ENCODE assay signal across 8 cellular contexts in the genomic region with DNA sequence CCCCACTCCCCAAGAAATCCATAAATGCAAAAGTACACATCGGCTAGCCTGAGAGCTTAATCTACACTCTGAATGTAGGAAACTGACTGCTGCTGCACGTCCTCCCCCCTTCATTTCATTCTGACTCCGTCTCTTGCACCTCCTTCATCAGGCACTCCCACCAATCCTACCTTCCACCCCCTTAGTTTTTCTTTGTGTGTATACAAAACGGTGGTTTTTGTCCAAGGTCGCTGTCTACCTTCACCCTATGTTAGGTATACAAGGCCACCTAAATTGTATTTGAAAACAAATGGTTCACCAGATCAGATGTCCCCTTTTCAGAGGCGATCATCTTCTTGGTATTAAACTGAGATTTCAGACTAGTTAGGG. TPM values are rescaled to one million over a fixed set of nuclear protein-coding genes. Genes with fewer than 3 reads are reported as not detected.
DNase-seq lines count a peak whose midpoint lies in the region; ATAC-seq and TF ChIP-seq lines count a peak whose summit lies in the region.

No MANE protein-coding gene starts in this region.

- dilution Hi-C loops in mammary epithelial cell (cut with HindIII; ENCODE audit: low sequenced_read_pairs): no loop called here

- H3K4me1 ChIP-seq in mammary epithelial cell (ENCODE audit: insufficient read depth, low read length): peaks cover 44% of the 10 kb centered on the region
- H3K4me1 ChIP-seq in liver (ENCODE audit: control insufficient read depth in 4 of 4, insufficient read depth in 4 of 4, low read length in 3 of 4): peaks cover 1 to 50% (median 38%) of the 10 kb centered on the region in 4 donors
- peaks cover 0 to 66% (median 40%) of the 10 kb centered on the region in 4 donors for H3K4me1 ChIP-seq in tibial nerve

- ATAC-seq in HG02885 (IDR thresholded peaks at IDR 0.05; ENCODE audit: poor library complexity, unreplicated experiment): no peak
- ATAC-seq in GM21529 (IDR thresholded peaks at IDR 0.05; ENCODE audit: unreplicated experiment): no peak

- no TSS peak for BruUV-seq in mammary epithelial cell (replicated peaks; lab: Mats Ljungman, UMichigan)

- H3K27ac ChIP-seq in mammary epithelial cell (ENCODE audit: insufficient read depth, low read depth, low read length) (peak overlapping the region; percentile 50), liver (ENCODE audit: low read depth in 1 of 2, low read length in 2 of 2) (peak overlapping the region; percentile 92 to 97), tibial nerve (peak overlapping the region; percentile 96 to 99 (median 99))

- H3K36me3 ChIP-seq in mammary epithelial cell (ENCODE audit: insufficient read depth, low read length) (peaks cover 3% of the 10 kb centered on the region), liver (ENCODE audit: control insufficient read depth in 4 of 4, insufficient read depth in 3 of 4, low read depth in 1 of 4, low read length in 3 of 4) (peaks cover 0 to 4% (median under 1%) of the 10 kb centered on the region in 4 donors), tibial nerve (peaks cover 0 to 6% (median 4%) of the 10 kb centered on the region in 3 donors)

- H3K9ac ChIP-seq in mammary epithelial cell (ENCODE audit: insufficient read depth, low read length) (peak overlapping the region; percentile 70), liver (ENCODE audit: low read depth in 1 of 2, low read length in 2 of 2) (peak overlapping the region; percentile 44 to 49)

- WGBS in mammary epithelial cell (ENCODE audit: low coverage, missing lambda C conversion rate): 14% methylated on average over 6 of the region's 6 CpGs
- WGBS in liver: 4% methylated on average over 6 of the region's 6 CpGs
- 2 to 4% methylated on average over 6 of the region's 6 CpGs for WGBS in tibial nerve, 2 donors

- H3K9me3 ChIP-seq in mammary epithelial cell (replicated peaks; ENCODE audit: insufficient read depth, low read length): no peaks in the 10 kb centered on the region
- no peaks in the 10 kb centered on the region for H3K9me3 ChIP-seq in liver (ENCODE audit: control insufficient read depth in 4 of 4, low read length in 3 of 4)
- H3K9me3 ChIP-seq in tibial nerve: no peaks in the 10 kb centered on the region

- DNase-seq in ELR (ENCODE audit: low read depth): peak; percentile 44
- DNase-seq in NB4 (ENCODE audit: low read depth): peak; percentile 42
- DNase-seq in mammary epithelial cell: peak; percentile 10
- no peak for DNase-seq in tibial nerve (ENCODE audit: low spot score in 2 of 2)
- no peak for DNase-seq in GOT3 (lab: John Stamatoyannopoulos, UW)

- peaks cover 3% of the 10 kb centered on the region for H4K20me1 ChIP-seq in mammary epithelial cell (ENCODE audit: insufficient read depth, low read length)

- CTCF ChIA-PET in mammary epithelial cell (lab: Charles Lee; ENCODE audit: low non-redundant PET): no interaction called here

- H3K4me3 ChIP-seq in NB4 (ENCODE audit: low read depth, low read length) (peak overlapping the region; percentile 82), mammary epithelial cell (replicated peaks in 1 of 3; ENCODE audit: insufficient read depth in 1 of 3, low read depth in 2 of 3, low read length in 3 of 3) (peak overlapping the region; percentile 62 to 91 (median 71)), liver (ENCODE audit: low read depth in 1 of 3, low read length in 3 of 3) (peak overlapping the region; percentile 66 to 99 (median 84)), tibial nerve (peak overlapping the region; percentile 78 to 97 (median 94))

- peaks cover 78% of the 10 kb centered on the region for H3K79me2 ChIP-seq in mammary epithelial cell (ENCODE audit: insufficient read depth, low read length)

- intact Hi-C loops in mammary epithelial cell (cut with micrococcal nuclease): loop anchor here (1.0 kb wide), 2 partner anchors 22 to 66 kb away; no protein-coding TSS in a partner anchor

- TF ChIP-seq CTCF in NB4 (IDR thresholded peaks at IDR 0.05; ENCODE audit: low read depth, low read length): no peak
- no peak for TF ChIP-seq CTCF in mammary epithelial cell (conservative IDR thresholded peaks at IDR 0.05 in 1 of 2, IDR thresholded peaks at IDR 0.05 in 1 of 2; ENCODE audit: extremely low read depth in 1 of 2, insufficient read depth in 1 of 2, low read depth in 1 of 2, low read length in 2 of 2)
- no peak for TF ChIP-seq CTCF in liver (IDR thresholded peaks at IDR 0.05; ENCODE audit: low read depth, low read length, missing input control)
- TF ChIP-seq CTCF in tibial nerve (IDR thresholded peaks at IDR 0.05): no peak

- in situ Hi-C loops in mammary epithelial cell (cut with MboI; ENCODE audit: low sequenced_read_pairs in 2 of 2): no loop called here

- H3K4me2 ChIP-seq in mammary epithelial cell (ENCODE audit: insufficient read depth, low read depth, low read length): peak overlapping the region; percentile 80

- no peak overlapping the region for H2AFZ ChIP-seq in mammary epithelial cell (ENCODE audit: low read depth, low read length)

- no peaks in the 10 kb centered on the region for H3K27me3 ChIP-seq in mammary epithelial cell (ENCODE audit: insufficient read depth, low read length)
- H3K27me3 ChIP-seq in liver (ENCODE audit: control insufficient read depth in 4 of 4, insufficient read depth in 4 of 4, low read length in 3 of 4): no peaks in the 10 kb centered on the region
- no peaks in the 10 kb centered on the region for H3K27me3 ChIP-seq in tibial nerve

- TF ChIP-seq EP300 in tibial nerve (IDR thresholded peaks at IDR 0.05): no peak

- TF ChIP-seq RAD21 in liver (IDR thresholded peaks at IDR 0.05): no peak

- TF ChIP-seq POLR2A in NB4 (IDR thresholded peaks at IDR 0.05; ENCODE audit: extremely low read depth, insufficient read length): no peak
- TF ChIP-seq POLR2A in tibial nerve (IDR thresholded peaks at IDR 0.05): no peak

TF ChIP-seq in liver, 16 proteins besides CTCF, POLR2A, EP300 and RAD21 (continues in another document):
- TF ChIP-seq EGR1 (IDR thresholded peaks at IDR 0.05; ENCODE audit: low read depth in 2 of 2): no peak
- no peak for TF ChIP-seq NR2F2 (IDR thresholded peaks at IDR 0.05)
- no peak for TF ChIP-seq TAF1 (conservative IDR thresholded peaks at IDR 0.05)
- TF ChIP-seq YY1 (IDR thresholded peaks at IDR 0.05): no peak
- TF ChIP-seq, protein P1, sequence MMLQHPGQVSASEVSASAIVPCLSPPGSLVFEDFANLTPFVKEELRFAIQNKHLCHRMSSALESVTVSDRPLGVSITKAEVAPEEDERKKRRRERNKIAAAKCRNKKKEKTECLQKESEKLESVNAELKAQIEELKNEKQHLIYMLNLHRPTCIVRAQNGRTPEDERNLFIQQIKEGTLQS (IDR thresholded peaks at IDR 0.05): no peak
- TF ChIP-seq SP1 (IDR thresholded peaks at IDR 0.05): no peak
- no peak for TF ChIP-seq RXRA (IDR thresholded peaks at IDR 0.05)
- TF ChIP-seq, protein P2, sequence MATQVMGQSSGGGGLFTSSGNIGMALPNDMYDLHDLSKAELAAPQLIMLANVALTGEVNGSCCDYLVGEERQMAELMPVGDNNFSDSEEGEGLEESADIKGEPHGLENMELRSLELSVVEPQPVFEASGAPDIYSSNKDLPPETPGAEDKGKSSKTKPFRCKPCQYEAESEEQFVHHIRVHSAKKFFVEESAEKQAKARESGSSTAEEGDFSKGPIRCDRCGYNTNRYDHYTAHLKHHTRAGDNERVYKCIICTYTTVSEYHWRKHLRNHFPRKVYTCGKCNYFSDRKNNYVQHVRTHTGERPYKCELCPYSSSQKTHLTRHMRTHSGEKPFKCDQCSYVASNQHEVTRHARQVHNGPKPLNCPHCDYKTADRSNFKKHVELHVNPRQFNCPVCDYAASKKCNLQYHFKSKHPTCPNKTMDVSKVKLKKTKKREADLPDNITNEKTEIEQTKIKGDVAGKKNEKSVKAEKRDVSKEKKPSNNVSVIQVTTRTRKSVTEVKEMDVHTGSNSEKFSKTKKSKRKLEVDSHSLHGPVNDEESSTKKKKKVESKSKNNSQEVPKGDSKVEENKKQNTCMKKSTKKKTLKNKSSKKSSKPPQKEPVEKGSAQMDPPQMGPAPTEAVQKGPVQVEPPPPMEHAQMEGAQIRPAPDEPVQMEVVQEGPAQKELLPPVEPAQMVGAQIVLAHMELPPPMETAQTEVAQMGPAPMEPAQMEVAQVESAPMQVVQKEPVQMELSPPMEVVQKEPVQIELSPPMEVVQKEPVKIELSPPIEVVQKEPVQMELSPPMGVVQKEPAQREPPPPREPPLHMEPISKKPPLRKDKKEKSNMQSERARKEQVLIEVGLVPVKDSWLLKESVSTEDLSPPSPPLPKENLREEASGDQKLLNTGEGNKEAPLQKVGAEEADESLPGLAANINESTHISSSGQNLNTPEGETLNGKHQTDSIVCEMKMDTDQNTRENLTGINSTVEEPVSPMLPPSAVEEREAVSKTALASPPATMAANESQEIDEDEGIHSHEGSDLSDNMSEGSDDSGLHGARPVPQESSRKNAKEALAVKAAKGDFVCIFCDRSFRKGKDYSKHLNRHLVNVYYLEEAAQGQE (IDR thresholded peaks at IDR 0.05): no peak
- TF ChIP-seq JUND (IDR thresholded peaks at IDR 0.05): no peak
- TF ChIP-seq, protein P3, sequence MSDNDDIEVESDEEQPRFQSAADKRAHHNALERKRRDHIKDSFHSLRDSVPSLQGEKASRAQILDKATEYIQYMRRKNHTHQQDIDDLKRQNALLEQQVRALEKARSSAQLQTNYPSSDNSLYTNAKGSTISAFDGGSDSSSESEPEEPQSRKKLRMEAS (IDR thresholded peaks at IDR 0.05): no peak
- TF ChIP-seq, protein P4, sequence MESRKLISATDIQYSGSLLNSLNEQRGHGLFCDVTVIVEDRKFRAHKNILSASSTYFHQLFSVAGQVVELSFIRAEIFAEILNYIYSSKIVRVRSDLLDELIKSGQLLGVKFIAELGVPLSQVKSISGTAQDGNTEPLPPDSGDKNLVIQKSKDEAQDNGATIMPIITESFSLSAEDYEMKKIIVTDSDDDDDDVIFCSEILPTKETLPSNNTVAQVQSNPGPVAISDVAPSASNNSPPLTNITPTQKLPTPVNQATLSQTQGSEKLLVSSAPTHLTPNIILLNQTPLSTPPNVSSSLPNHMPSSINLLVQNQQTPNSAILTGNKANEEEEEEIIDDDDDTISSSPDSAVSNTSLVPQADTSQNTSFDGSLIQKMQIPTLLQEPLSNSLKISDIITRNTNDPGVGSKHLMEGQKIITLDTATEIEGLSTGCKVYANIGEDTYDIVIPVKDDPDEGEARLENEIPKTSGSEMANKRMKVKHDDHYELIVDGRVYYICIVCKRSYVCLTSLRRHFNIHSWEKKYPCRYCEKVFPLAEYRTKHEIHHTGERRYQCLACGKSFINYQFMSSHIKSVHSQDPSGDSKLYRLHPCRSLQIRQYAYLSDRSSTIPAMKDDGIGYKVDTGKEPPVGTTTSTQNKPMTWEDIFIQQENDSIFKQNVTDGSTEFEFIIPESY (IDR thresholded peaks at IDR 0.05): no peak
- no peak for TF ChIP-seq GABPA (IDR thresholded peaks at IDR 0.05 in 1 of 2, conservative IDR thresholded peaks at IDR 0.05 in 1 of 2)
- no peak for TF ChIP-seq FOXA2 (IDR thresholded peaks at IDR 0.05)
- no peak for TF ChIP-seq HNF4G (IDR thresholded peaks at IDR 0.05)
- no peak for TF ChIP-seq HNF4A (conservative IDR thresholded peaks at IDR 0.05)

RNA-seq across cellular contexts. Expression of a gene that starts 1.9 kb away (rescaled TPM):
- total RNA-seq in mammary epithelial cell (10 to 100 TPM; 56.5 to 74.5 TPM), liver (100 to 1,000 TPM in 1 of 2 donors, 10 to 100 TPM in 1; 54.0 to 119 TPM), tibial nerve (10 to 100 TPM; 61.5 to 78.7 (median 71.9) TPM)
- polyA plus RNA-seq in mammary epithelial cell (24.1 TPM), liver (10 to 100 TPM in 1 of 2 donors, 1 to 10 TPM in 1; 9.4 to 15.8 TPM)
- 93.5 TPM for polyA minus RNA-seq in mammary epithelial cell

Comparison
In these comparisons a context has a peak if more than half of its experiments do, and no peak if none do; other contexts are left out.
1. DNase-seq: peak in ELR (single experiment), NB4 (single experiment) and mammary epithelial cell (single experiment); none in tibial nerve (0 of 2) and GOT3 (single experiment).
2. Peak in every context shown above with its lines, with median percentiles within 50 percentile points of each other: H3K4me3 ChIP-seq and H3K27ac ChIP-seq.